In the genomic region with DNA sequence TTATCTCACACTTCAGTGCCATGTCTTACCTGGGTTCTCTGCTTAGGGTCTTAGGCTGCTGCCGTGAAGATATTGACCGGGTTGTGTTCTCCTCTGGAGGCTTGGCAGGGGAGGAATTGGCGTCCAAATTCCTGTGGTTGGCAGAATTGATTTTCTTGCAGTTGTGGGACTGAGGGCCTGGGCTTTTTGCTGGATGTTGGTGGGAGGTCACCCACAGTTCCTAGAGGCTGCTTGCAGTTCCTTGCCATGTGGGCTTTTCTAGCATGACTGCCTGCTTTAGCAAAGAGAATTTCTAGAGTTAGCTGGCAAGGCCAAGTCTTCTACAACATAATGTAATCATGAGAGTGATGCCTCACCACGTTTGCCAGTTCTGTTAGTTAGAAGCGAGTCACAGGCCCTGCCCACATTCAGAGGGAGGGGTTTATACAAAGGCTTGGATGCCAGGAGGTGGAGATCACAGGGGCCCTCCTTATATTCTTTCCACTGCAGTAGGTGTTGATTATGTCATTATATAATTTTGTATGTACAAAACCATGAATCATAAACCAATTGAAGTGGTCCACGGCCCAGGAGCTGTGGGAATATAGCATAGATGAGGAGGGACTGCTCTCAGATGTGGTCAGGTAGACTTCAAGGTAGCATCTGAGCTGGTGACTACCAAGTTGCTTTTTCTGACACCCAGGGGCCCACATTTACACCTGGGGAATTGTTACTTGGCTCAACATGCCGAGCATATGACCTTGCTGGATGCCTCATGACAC, we compare ENCODE assay signal across 13 cellular contexts.
DNase-seq lines count a peak whose midpoint lies in the region; ATAC-seq and TF ChIP-seq lines count a peak whose summit lies in the region.
"Had no signal": no experiment of that assay in that cellular context is flagged by ENCODE, and none has a peak within 500 bp of the region (broad histone marks: within the 10 kb centered on the region; RNA-seq: fewer than 3 reads in every experiment).

No MANE protein-coding gene starts in this region.

- peak in 2 of 3 donors; percentile 5 to 12 for DNase-seq in stimulated activated CD4-positive, alpha-beta T cell treated with anti-CD3 and anti-CD28 coated beads, Interleukin-12 subunit alpha, Interleukin-12 subunit beta, amount 100 ng/mL, for 48 hours (ENCODE audit: low read depth in 2 of 3, low spot score in 1 of 3)
- no peak for DNase-seq in stimulated activated CD4-positive, alpha-beta T cell treated with anti-CD3 and anti-CD28 coated beads, Interleukin-2, amount 100 ng/mL, for 48 hours
- DNase-seq in NCI-H774 (lab: John Stamatoyannopoulos, UW) (peak; percentile 11), fibroblast of peridontal ligament (ENCODE audit: extremely low read depth) (peak; percentile 62), stromal cell of bone marrow (ENCODE audit: low read depth) (peak; percentile 48), erythroblast (lab: John Stamatoyannopoulos, UW) (no peak), NCI-H2081 treated with DMSO at 0.1 percent for 48 hours (lab: John Stamatoyannopoulos, UW) (no peak)
- DNase-seq: anterior cingulate cortex; CD4-positive, CD25-positive, alpha-beta regulatory T cell; kidney; NCI-H2107 had no signal

- TF ChIP-seq POLR2A in erythroblast (IDR thresholded peaks at IDR 0.05; ENCODE audit: low read length): no peak

- ATAC-seq in HG02840 (IDR thresholded peaks at IDR 0.05; ENCODE audit: low FRiP score, unreplicated experiment): no peak
- ATAC-seq: gastroesophageal sphincter had no signal

Comparison
In these comparisons a context has a peak if more than half of its experiments do, and no peak if none do; other contexts are left out.
1. DNase-seq: peak in stimulated activated CD4-positive, alpha-beta T cell treated with anti-CD3 and anti-CD28 coated beads, Interleukin-12 subunit alpha, Interleukin-12 subunit beta, amount 100 ng/mL, for 48 hours (2 of 3), NCI-H774 (single experiment), fibroblast of peridontal ligament (single experiment) and stromal cell of bone marrow (single experiment); none in stimulated activated CD4-positive, alpha-beta T cell treated with anti-CD3 and anti-CD28 coated beads, Interleukin-2, amount 100 ng/mL, for 48 hours (0 of 2), erythroblast (0 of 2) and NCI-H2081 treated with DMSO at 0.1 percent for 48 hours (single experiment).